Comparison of ENCODE assay signal across 8 cellular contexts in genomic region chr17:47188266-47188665, GRCh38. TPM values are rescaled to one million over a fixed set of nuclear protein-coding genes. Genes with fewer than 3 reads are reported as not detected.
A peak's percentile ranks its signal among the peaks of the same experiment; 100 is the strongest.
DNase-seq lines count a peak whose midpoint lies in the region; TF ChIP-seq lines count a peak whose summit lies in the region.

No MANE protein-coding gene starts in this region.

- TF ChIP-seq CTCF in breast epithelium (IDR thresholded peaks at IDR 0.05) = no peak

- H3K4me3 ChIP-seq in breast epithelium = peak overlapping the region; percentile 65 to 89 (median 80)

- peak; percentile 8 to 50 for DNase-seq in NCI-H524 (lab: John Stamatoyannopoulos, UW)
- DNase-seq in NCI-H524 treated with DMSO at 0.1 percent for 48 hours (lab: John Stamatoyannopoulos, UW) = no peak
- DNase-seq in NCI-H69 (lab: John Stamatoyannopoulos, UW) = peak; percentile 68
- no peak for DNase-seq in breast epithelium (ENCODE audit: low spot score in 2 of 2)
- DNase-seq in islet precursor cell = no peak
- DNase-seq in NCI-H2107 treated with DMSO at 0.1 percent for 48 hours (lab: John Stamatoyannopoulos, UW; ENCODE audit: unreplicated experiment) = no peak

- H3K4me1 ChIP-seq in breast epithelium = no peaks in the 10 kb centered on the region

- no peaks in the 10 kb centered on the region for H3K36me3 ChIP-seq in breast epithelium

- TF ChIP-seq POLR2A in breast epithelium (IDR thresholded peaks at IDR 0.05) = no peak

- H3K9me3 ChIP-seq in breast epithelium = no peaks in the 10 kb centered on the region

- intact Hi-C loops in breast epithelium (cut with DNase I; ENCODE audit: low total_unique reads) = no loop called here

- H3K27ac ChIP-seq in breast epithelium = peak overlapping the region; percentile 98
- peak overlapping the region; percentile 81 for H3K27ac ChIP-seq in layer of hippocampus (ENCODE audit: low read depth, low read length)
- peak overlapping the region; percentile 84 for H3K27ac ChIP-seq in temporal lobe (ENCODE audit: low read depth, low read length)

- H3K27me3 ChIP-seq in breast epithelium = no peaks in the 10 kb centered on the region
- H3K27me3 ChIP-seq in layer of hippocampus (ENCODE audit: control insufficient read depth, insufficient read depth, low read length) = no peaks in the 10 kb centered on the region

RNA-seq across cellular contexts. Expression of gene CDC27, which starts 0.8 kb away (rescaled TPM):
- total RNA-seq in breast epithelium (10 to 100 TPM; 63.2 to 73.7 (median 65.0) TPM), temporal lobe (82.4 TPM)

RNA-seq across cellular contexts. Expression of gene MYL4, which starts 20.9 kb away (rescaled TPM):
- not detected for total RNA-seq in breast epithelium
- 0.49 TPM for total RNA-seq in temporal lobe

Comparison
In these comparisons a context has a peak if more than half of its experiments do, and no peak if none do; other contexts are left out.
1. DNase-seq: peak in NCI-H524 (2 of 2) and NCI-H69 (single experiment); none in NCI-H524 treated with DMSO at 0.1 percent for 48 hours (single experiment), breast epithelium (0 of 2), islet precursor cell (single experiment) and NCI-H2107 treated with DMSO at 0.1 percent for 48 hours (single experiment).
2. Peak in every context shown above with its lines, with median percentiles within 50 percentile points of each other: H3K27ac ChIP-seq.